In genomic region chr6:31730631-31731086, GRCh38 we compare ENCODE assay signal across 9 cellular contexts. TPM values are rescaled to one million over a fixed set of nuclear protein-coding genes. Genes with fewer than 3 reads are reported as not detected.
DNase-seq lines count a peak whose midpoint lies in the region; ATAC-seq and TF ChIP-seq lines count a peak whose summit lies in the region.
"Had no signal": no experiment of that assay in that cellular context is flagged by ENCODE, and none has a peak within 500 bp of the region (broad histone marks: within the 10 kb centered on the region; RNA-seq: fewer than 3 reads in every experiment).

No MANE protein-coding gene starts in this region.

- H3K36me3 ChIP-seq in ascending aorta (peaks cover 52 to 58% of the 10 kb centered on the region in 2 donors), tibial artery (peaks cover 58 to 66% (median 58%) of the 10 kb centered on the region in 3 donors)

- H3K27ac Mint-ChIP-seq in activated T-cell treated with anti-CD3 and anti-CD28 coated beads, Interleukin-2, amount 50 U/mL, for 72 hours = no peak overlapping the region
- peak overlapping the region; percentile 90 for H3K27ac Mint-ChIP-seq in memory B cell

- H3K36me3 Mint-ChIP-seq in activated T-cell treated with anti-CD3 and anti-CD28 coated beads, Interleukin-2, amount 50 U/mL, for 72 hours (ENCODE audit: insufficient read depth in 2 of 2) = peaks cover 15 to 24% of the 10 kb centered on the region in 2 donors
- H3K36me3 Mint-ChIP-seq in memory B cell = peaks cover 39% of the 10 kb centered on the region

- intact Hi-C loops in ascending aorta (cut with DNase I) (loop anchor here (5.0 to 10.0 kb wide), 2 partner anchors 183 to 424 kb away; partner anchors contain the start of genes ATP6V1G2, NFKBIL1, PPT2 and PRRT1), tibial artery (cut with DNase I; ENCODE audit: low total_unique reads) (no loop called here)

- H3K4me1 Mint-ChIP-seq in activated T-cell treated with anti-CD3 and anti-CD28 coated beads, Interleukin-2, amount 50 U/mL, for 72 hours (ENCODE audit: low read depth) = peaks cover 62% of the 10 kb centered on the region
- H3K4me1 Mint-ChIP-seq in memory B cell = peaks cover 50% of the 10 kb centered on the region

- no peaks in the 10 kb centered on the region for H3K27me3 Mint-ChIP-seq in activated T-cell treated with anti-CD3 and anti-CD28 coated beads, Interleukin-2, amount 50 U/mL, for 72 hours (ENCODE audit: low read depth)
- H3K27me3 Mint-ChIP-seq in memory B cell = no peaks in the 10 kb centered on the region

- no peak for ATAC-seq in activated T-cell treated with anti-CD3 and anti-CD28 coated beads, Interleukin-2, amount 50 U/mL, for 72 hours (replicated peaks in 1 of 2)
- ATAC-seq in memory B cell (ENCODE audit: low read depth) = no peak
- ATAC-seq in HG02678 (IDR thresholded peaks at IDR 0.05; ENCODE audit: unreplicated experiment) = no peak
- ATAC-seq in HG03378 (IDR thresholded peaks at IDR 0.05; ENCODE audit: unreplicated experiment) = no peak

- no peak for TF ChIP-seq CTCF in ascending aorta (IDR thresholded peaks at IDR 0.05)
- no peak for TF ChIP-seq CTCF in tibial artery (IDR thresholded peaks at IDR 0.05)

- DNase-seq in activated T-cell treated with anti-CD3 and anti-CD28 coated beads, Interleukin-2, amount 50 U/mL, for 72 hours = no peak
- DNase-seq in activated T-cell treated with anti-CD3 and anti-CD28 coated beads for 4 hours = no peak
- DNase-seq in ascending aorta (ENCODE audit: low spot score in 2 of 2) = no peak
- no peak for DNase-seq in memory B cell (ENCODE audit: low spot score in 2 of 2)
- no peak for DNase-seq in tibial artery
- DNase-seq in DMS153 treated with DMSO at 0.1 percent for 48 hours (lab: John Stamatoyannopoulos, UW; ENCODE audit: unreplicated experiment) = no peak

- H3K9me3 ChIP-seq in ascending aorta = no peaks in the 10 kb centered on the region
- no peaks in the 10 kb centered on the region for H3K9me3 ChIP-seq in tibial artery

- H3K27ac ChIP-seq in ascending aorta (peak overlapping the region; percentile 95 to 99), tibial artery (peak overlapping the region; percentile 88 to 94)

- H3K27me3 ChIP-seq in ascending aorta (no peaks in the 10 kb centered on the region), tibial artery (no peaks in the 10 kb centered on the region)

- no peaks in the 10 kb centered on the region for H3K9me3 Mint-ChIP-seq in activated T-cell treated with anti-CD3 and anti-CD28 coated beads, Interleukin-2, amount 50 U/mL, for 72 hours
- H3K9me3 Mint-ChIP-seq in memory B cell = no peaks in the 10 kb centered on the region

- H3K4me1 ChIP-seq in ascending aorta = peaks cover 22 to 32% of the 10 kb centered on the region in 2 donors
- peaks cover 0 to 48% (median 36%) of the 10 kb centered on the region in 4 donors for H3K4me1 ChIP-seq in tibial artery

- peak overlapping the region; percentile 83 to 94 for H3K4me3 Mint-ChIP-seq in activated T-cell treated with anti-CD3 and anti-CD28 coated beads, Interleukin-2, amount 50 U/mL, for 72 hours
- peak overlapping the region; percentile 100 for H3K4me3 Mint-ChIP-seq in memory B cell

- H3K4me3 ChIP-seq in ascending aorta (peak overlapping the region; percentile 69 to 96), tibial artery (peak overlapping the region; percentile 69 to 78)

RNA-seq across cellular contexts. Expression of gene DDAH2, which starts 1.6 kb away (rescaled TPM):
- 10 to 100 TPM; 19.0 to 19.6 TPM for total RNA-seq in activated T-cell treated with anti-CD3 and anti-CD28 coated beads, Interleukin-2, amount 50 U/mL, for 72 hours
- total RNA-seq in ascending aorta = 150 TPM

RNA-seq across cellular contexts. Expression of gene CLIC1, which starts 5.7 kb away (rescaled TPM):
- 100 to 1,000 TPM; 253 to 318 TPM for total RNA-seq in activated T-cell treated with anti-CD3 and anti-CD28 coated beads, Interleukin-2, amount 50 U/mL, for 72 hours
- 281 TPM for total RNA-seq in ascending aorta

RNA-seq across cellular contexts. Expression of gene MPIG6B, which starts 7.5 kb away (rescaled TPM):
- total RNA-seq in activated T-cell treated with anti-CD3 and anti-CD28 coated beads, Interleukin-2, amount 50 U/mL, for 72 hours = under 1 TPM in 1 of 2 donors, not detected in 1; 0.10 TPM
- total RNA-seq in ascending aorta = not detected
- total RNA-seq: renal cortical epithelial cell had no signal

RNA-seq across cellular contexts. Expression of gene LY6G6C, which starts 9.1 kb away (rescaled TPM):
- under 1 TPM; 0.25 to 0.67 TPM for total RNA-seq in activated T-cell treated with anti-CD3 and anti-CD28 coated beads, Interleukin-2, amount 50 U/mL, for 72 hours
- total RNA-seq in ascending aorta = not detected
- total RNA-seq: renal cortical epithelial cell had no signal

RNA-seq across cellular contexts. Expression of gene MSH5, which starts 9.1 kb away (rescaled TPM):
- 10 to 100 TPM; 84.9 to 98.4 TPM for total RNA-seq in activated T-cell treated with anti-CD3 and anti-CD28 coated beads, Interleukin-2, amount 50 U/mL, for 72 hours
- 17.7 TPM for total RNA-seq in ascending aorta
